Comparison of ENCODE assay signal across 8 cellular contexts in the genomic region with DNA sequence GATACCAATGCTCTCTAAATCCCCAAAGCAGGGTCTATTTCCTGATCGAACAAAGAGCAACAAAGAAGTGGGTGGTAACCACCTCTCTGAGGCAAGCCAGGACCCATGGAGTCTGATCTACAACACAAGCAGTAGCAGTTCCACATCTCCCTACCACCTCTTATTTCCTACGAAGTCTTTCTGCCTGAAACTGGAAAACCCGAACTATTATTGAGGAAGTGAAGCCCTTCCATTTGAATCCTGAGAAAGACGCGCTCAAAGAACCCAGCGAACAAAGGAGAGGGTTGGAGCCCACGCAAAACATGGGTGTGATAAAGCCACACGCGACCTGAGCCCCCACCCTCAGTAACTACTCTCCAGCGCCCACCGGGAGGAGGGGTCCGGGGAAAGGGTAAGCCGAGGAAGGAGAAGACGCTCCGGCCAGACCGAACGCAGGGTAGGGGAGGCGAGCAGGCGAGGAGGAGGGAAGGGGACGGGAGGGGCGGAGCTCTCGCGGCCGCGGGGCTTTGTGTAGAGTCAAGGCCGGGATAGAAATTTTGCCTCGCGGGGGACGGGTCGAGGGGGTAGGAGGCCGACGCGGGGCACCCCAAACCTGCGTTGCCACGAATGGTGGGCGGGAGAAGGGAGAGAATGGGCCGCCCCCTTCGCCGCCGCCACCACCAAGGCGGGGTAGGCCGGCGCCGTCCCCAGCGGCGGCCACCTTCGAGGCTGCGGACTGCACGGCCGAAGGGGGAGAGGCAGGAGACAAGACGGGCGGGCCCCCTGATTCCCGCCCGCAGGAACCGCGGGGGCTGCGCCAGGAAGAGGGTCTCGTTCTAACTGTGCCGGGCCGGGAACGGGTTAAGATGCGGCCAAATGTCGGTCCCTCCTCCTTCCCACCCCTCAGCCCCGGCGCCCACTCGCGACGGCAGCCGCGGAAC. TPM values are rescaled to one million over a fixed set of nuclear protein-coding genes. Genes with fewer than 3 reads are reported as not detected.
A peak's percentile ranks its signal among the peaks of the same experiment; 100 is the strongest.
DNase-seq lines count a peak whose midpoint lies in the region; ATAC-seq, FAIRE-seq and TF ChIP-seq lines count a peak whose summit lies in the region.

No MANE protein-coding gene starts in this region.

- peak overlapping the region; percentile 71 for H2BK5ac ChIP-seq in trophoblast cell (ENCODE audit: low read depth, low read length, poor library complexity)

- H3K23ac ChIP-seq in trophoblast cell (ENCODE audit: low read length), result peak overlapping the region; percentile 58

- WGBS in SK-N-SH (ENCODE audit: low lambda C conversion rate), result under 1% methylated on average over 43 of the region's 70 CpGs
- WGBS in heart right ventricle, 2 donors, result 1% methylated on average over 60 to 69 of the region's 70 CpGs
- no CpG with 5 or more reads among the region's 70 CpGs for WGBS in trophoblast cell (ENCODE audit: extremely low coverage, insufficient coverage, insufficient read length)

- H3K18ac ChIP-seq in trophoblast cell (ENCODE audit: low read length), result peak overlapping the region; percentile 93

- H3K27me3 ChIP-seq in SK-N-SH (ENCODE audit: insufficient read depth) (no peaks in the 10 kb centered on the region), heart right ventricle (no peaks in the 10 kb centered on the region), trophoblast cell (ENCODE audit: insufficient read depth, low read length) (no peaks in the 10 kb centered on the region), upper lobe of right lung (no peaks in the 10 kb centered on the region)

- peaks cover 58% of the 10 kb centered on the region for H3K79me2 ChIP-seq in SK-N-SH (ENCODE audit: insufficient read depth)
- peaks cover 29% of the 10 kb centered on the region for H3K79me2 ChIP-seq in trophoblast cell (ENCODE audit: control insufficient read depth, insufficient read depth, low read length, poor library complexity)

- intact Hi-C loops in heart right ventricle (cut with DNase I), result no loop called here
- intact Hi-C loops in upper lobe of right lung (cut with DNase I), result no loop called here

- H4K91ac ChIP-seq in trophoblast cell (ENCODE audit: low read depth, low read length), result peak overlapping the region; percentile 81

- H3K4me1 ChIP-seq in SK-N-SH (ENCODE audit: control insufficient read depth in 1 of 2, insufficient read depth in 2 of 2, low read depth in 1 of 2, low read length in 1 of 2) (peaks cover 0 to 14% of the 10 kb centered on the region in 2 experiments; a peak in 3 of 4 replicates), heart right ventricle (peaks cover 0 to 51% (median 38%) of the 10 kb centered on the region in 9 donors), trophoblast cell (ENCODE audit: control insufficient read depth in 1 of 2, insufficient read depth in 2 of 2, low read length in 2 of 2) (peaks cover 0 to 3% of the 10 kb centered on the region in 2 experiments), upper lobe of right lung (peaks cover 9% of the 10 kb centered on the region)

- H2BK12ac ChIP-seq in trophoblast cell (ENCODE audit: low read length), result no peak overlapping the region

- H4K12ac ChIP-seq in trophoblast cell (ENCODE audit: low read depth, low read length), result peak overlapping the region; percentile 17

- DNase-seq in D341Med (ENCODE audit: low spot score) (peak; percentile 67), HTR-8/SVneo (ENCODE audit: insufficient read length, low spot score) (peak; percentile 33), SK-N-SH (peak; percentile 70), heart right ventricle (peak; percentile 54 to 62), trophoblast cell (peak; percentile 38 to 51), upper lobe of right lung (peak; percentile 86)
- peak; percentile 0 for DNase-seq in activated naive CD8-positive, alpha-beta T cell treated with anti-CD3 and anti-CD28 coated beads, Interleukin-2, amount 50 U/mL, for 16 hours (ENCODE audit: low read depth, low spot score)

- H3K27ac ChIP-seq in SK-N-SH (ENCODE audit: low read depth in 2 of 2, low read length in 1 of 2) (peak overlapping the region; percentile 89 to 95), heart right ventricle (peak overlapping the region; percentile 64 to 97 (median 95)), trophoblast cell (ENCODE audit: low read depth, low read length) (peak overlapping the region; percentile 68), upper lobe of right lung (peak overlapping the region; percentile 93)

- no peak for TF ChIP-seq RAD21 in SK-N-SH (IDR thresholded peaks at IDR 0.05; ENCODE audit: low read length)

- H3K36me3 ChIP-seq in SK-N-SH (replicated peaks in 1 of 2; ENCODE audit: control insufficient read depth in 1 of 2, insufficient read depth in 2 of 2, low read length in 1 of 2) (peaks cover 0 to 5% of the 10 kb centered on the region in 2 experiments), heart right ventricle (no peaks in the 10 kb centered on the region), trophoblast cell (ENCODE audit: control insufficient read depth in 1 of 2, insufficient read depth in 2 of 2, low read length in 2 of 2) (no peaks in the 10 kb centered on the region), upper lobe of right lung (no peaks in the 10 kb centered on the region)

- H3K4ac ChIP-seq in trophoblast cell (ENCODE audit: low read depth, low read length), result peak overlapping the region; percentile 92

- peak overlapping the region; percentile 87 for H4K8ac ChIP-seq in trophoblast cell (ENCODE audit: low read depth, low read length)

- no peaks in the 10 kb centered on the region for H3K9me2 ChIP-seq in SK-N-SH

- H3K9ac ChIP-seq in SK-N-SH (peak overlapping the region; percentile 96), trophoblast cell (ENCODE audit: low read length) (peak overlapping the region; percentile 99)

- CTCF ChIA-PET in SK-N-SH (lab: Yijun Ruan, JAX), result interaction anchor here (1.5 to 1.7 kb wide), 2 partner anchors 24 to 30 kb away, joined by 4 to 6 read pairs; no protein-coding TSS in a partner anchor

- H2AFZ ChIP-seq in SK-N-SH (ENCODE audit: low read depth) (peak overlapping the region; percentile 95), trophoblast cell (ENCODE audit: insufficient read depth, low read length, poor library complexity) (peak overlapping the region; percentile 90)

- peak overlapping the region; percentile 81 for H3K14ac ChIP-seq in trophoblast cell (ENCODE audit: low read length)

- H3K4me2 ChIP-seq in SK-N-SH (peak overlapping the region; percentile 92), trophoblast cell (ENCODE audit: low read length) (peak overlapping the region; percentile 69)

- TF ChIP-seq EP300 in SK-N-SH (IDR thresholded peaks at IDR 0.05; ENCODE audit: borderline replicate concordance in 1 of 2, low read depth in 1 of 2, low read length in 1 of 2), result no peak

- H3K9me3 ChIP-seq in SK-N-SH (no peaks in the 10 kb centered on the region), heart right ventricle (no peaks in the 10 kb centered on the region), trophoblast cell (ENCODE audit: insufficient read depth, low read depth, low read length) (no peaks in the 10 kb centered on the region), upper lobe of right lung (no peaks in the 10 kb centered on the region)

- peak; percentile 9 for FAIRE-seq in HTR-8/SVneo (lab: Jason Lieb, UNC)

- POLR2A ChIA-PET in SK-N-SH (lab: Yijun Ruan, JAX), result no interaction called here

- peaks cover 10% of the 10 kb centered on the region for H3F3A ChIP-seq in SK-N-SH (replicated peaks; ENCODE audit: insufficient read depth)

- H3K4me3 ChIP-seq in SK-N-SH (ENCODE audit: low read depth in 2 of 2, low read length in 1 of 2) (peak overlapping the region; percentile 89 to 97), heart right ventricle (peak overlapping the region; percentile 63 to 99 (median 90)), trophoblast cell (ENCODE audit: low read depth, low read length) (peak overlapping the region; percentile 98), upper lobe of right lung (peak overlapping the region; percentile 91)

- H2AK5ac ChIP-seq in trophoblast cell (ENCODE audit: low read length), result peak overlapping the region; percentile 0

- ATAC-seq in GM21390 (IDR thresholded peaks at IDR 0.05; ENCODE audit: unreplicated experiment) (peak; percentile 44), heart right ventricle (peak; percentile 43 to 76 (median 55)), upper lobe of right lung (peak; percentile 65)

- peaks cover 48% of the 10 kb centered on the region for H4K20me1 ChIP-seq in SK-N-SH (ENCODE audit: insufficient read depth)

- peak overlapping the region; percentile 80 for H2BK120ac ChIP-seq in trophoblast cell (ENCODE audit: insufficient read depth, low read length, poor library complexity)

- TF ChIP-seq CTCF in SK-N-SH (IDR thresholded peaks at IDR 0.05), result no peak
- TF ChIP-seq CTCF in heart right ventricle (IDR thresholded peaks at IDR 0.05), result no peak
- no peak for TF ChIP-seq CTCF in upper lobe of right lung (IDR thresholded peaks at IDR 0.05)

- H3K79me1 ChIP-seq in trophoblast cell (ENCODE audit: low read length), result peaks cover 15% of the 10 kb centered on the region

TF ChIP-seq in SK-N-SH, 30 proteins besides CTCF, POLR2A, EP300 and RAD21:
- TF ChIP-seq TCF12 (IDR thresholded peaks at IDR 0.05), result no peak
- TF ChIP-seq, protein P1, sequence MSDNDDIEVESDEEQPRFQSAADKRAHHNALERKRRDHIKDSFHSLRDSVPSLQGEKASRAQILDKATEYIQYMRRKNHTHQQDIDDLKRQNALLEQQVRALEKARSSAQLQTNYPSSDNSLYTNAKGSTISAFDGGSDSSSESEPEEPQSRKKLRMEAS (IDR thresholded peaks at IDR 0.05; ENCODE audit: low read depth), result 0 out of 2 replicates have a peak, but pooled peaks have one; percentile 8

RNA-seq across cellular contexts. Expression of a gene that starts 0.8 kb away (rescaled TPM):
- 90.4 and 105 TPM in 2 replicates for polyA plus RNA-seq in SK-N-SH (2012; rRNA removed)
- polyA plus RNA-seq in SK-N-SH (2012; cell fraction: cytosol; rRNA removed), result 135 and 159 TPM in 2 replicates
- 38.2 and 65.9 TPM in 2 replicates for polyA plus RNA-seq in SK-N-SH (2012; cell fraction: nucleus; rRNA removed)
- total RNA-seq in heart right ventricle, result 10 to 100 TPM; 34.7 to 60.2 (median 46.2) TPM
- polyA plus RNA-seq in heart right ventricle, result 10 to 100 TPM; 23.2 to 47.6 TPM
- 145 TPM in 2 replicates for polyA plus RNA-seq in trophoblast cell (2013)
- 62.2 TPM for total RNA-seq in upper lobe of right lung

Comparison
In these comparisons a context has a peak if more than half of its experiments do, and no peak if none do; other contexts are left out.
1. Peak in every context shown above with its lines: DNase-seq, ATAC-seq, H3K4me3 ChIP-seq and H3K27ac ChIP-seq.
2. DNase-seq: peak in every context shown above with its lines; median percentile 86 in upper lobe of right lung; 70 in SK-N-SH; 67 in D341Med; 58 in heart right ventricle; 44 in trophoblast cell; 33 in HTR-8/SVneo; 0 in activated naive CD8-positive, alpha-beta T cell treated with anti-CD3 and anti-CD28 coated beads, Interleukin-2, amount 50 U/mL, for 16 hours.